In genomic region chr10:120979435-120980315, GRCh38 we compare ENCODE assay signal across 10 cellular contexts.
DNase-seq lines count a peak whose midpoint lies in the region; ATAC-seq, FAIRE-seq and TF ChIP-seq lines count a peak whose summit lies in the region.
"Had no signal": no experiment of that assay in that cellular context is flagged by ENCODE, and none has a peak within 500 bp of the region (broad histone marks: within the 10 kb centered on the region; RNA-seq: fewer than 3 reads in every experiment).

No MANE protein-coding gene starts in this region.

- H3K4me2 ChIP-seq in H1 (ENCODE audit: insufficient read depth in 1 of 2, low read depth in 2 of 2, low read length in 2 of 2): peak overlapping the region; percentile 81 to 93

- H3K27me3 ChIP-seq in H1 (replicated peaks in 1 of 4; ENCODE audit: control insufficient read depth in 3 of 4, extremely low read depth in 1 of 4, insufficient read depth in 3 of 4, low read length in 3 of 4): peaks cover 2 to 21% (median 20%) of the 10 kb centered on the region in 4 experiments
- no peaks in the 10 kb centered on the region for H3K27me3 ChIP-seq in muscle layer of duodenum (ENCODE audit: low read depth, low read length)

- TF ChIP-seq EP300 in H1 (IDR thresholded peaks at IDR 0.05; ENCODE audit: borderline replicate concordance in 1 of 2, low read depth in 2 of 2, low read length in 2 of 2): no peak

- DNase-seq in HEK293T (ENCODE audit: extremely low spot score) (peak; percentile 82), NCI-H526 (lab: John Stamatoyannopoulos, UW) (peak; percentile 34 to 87), H1 (ENCODE audit: low read depth in 1 of 2, low spot score in 2 of 2) (peak in 1 of 2 experiments; percentile 74), type B pancreatic cell (ENCODE audit: extremely low spot score, unreplicated experiment) (peak; percentile 82), KG1 (lab: John Stamatoyannopoulos, UW) (no peak), GM19238 (ENCODE audit: insufficient read length, low spot score) (no peak)

- H3K4me1 ChIP-seq in H1 (replicated peaks in 1 of 4; ENCODE audit: control insufficient read depth in 3 of 4, insufficient read depth in 4 of 4, low read length in 3 of 4) (peaks cover 15 to 27% (median 19%) of the 10 kb centered on the region in 4 experiments), muscle layer of duodenum (ENCODE audit: control insufficient read depth in 1 of 2, insufficient read depth in 2 of 2, low read length in 2 of 2) (peaks cover 0 to 12% of the 10 kb centered on the region in 2 donors)

- no peak for TF ChIP-seq RAD21 in H1 (IDR thresholded peaks at IDR 0.05 in 1 of 2, conservative IDR thresholded peaks at IDR 0.05 in 1 of 2; ENCODE audit: low read depth in 2 of 2, low read length in 2 of 2)

- no peak overlapping the region for H2AK5ac ChIP-seq in H1 (ENCODE audit: low read depth, low read length)

- peak overlapping the region; percentile 63; the same call in 1 of the 2 replicates for H2BK5ac ChIP-seq in H1 (ENCODE audit: low read depth, low read length)

- 6% methylated on average over 36 of the region's 69 CpGs; no CpG with 5 or more reads in 1 of the 2 experiments for WGBS in H1 (ENCODE audit: extremely low coverage in 1 of 2, insufficient coverage in 1 of 2, insufficient read length in 1 of 2, insufficient replicate concordance in 2 of 2, low coverage in 1 of 2, low lambda C conversion rate in 2 of 2, missing lambda C conversion rate in 1 of 2), 2 experiments

- no peak overlapping the region for H3K56ac ChIP-seq in H1 (replicated peaks; ENCODE audit: insufficient read length, low read depth, low read length)

- peak overlapping the region; percentile 85; the same call in 1 of the 2 replicates for H2AFZ ChIP-seq in H1 (ENCODE audit: low read length)

- no peak overlapping the region for H2BK120ac ChIP-seq in H1 (replicated peaks; ENCODE audit: low read depth, low read length)

- TF ChIP-seq CTCF in H1 (IDR thresholded peaks at IDR 0.05; ENCODE audit: control extremely low read depth in 1 of 3, insufficient read depth in 1 of 3, low read depth in 1 of 3, low read length in 3 of 3) (no peak), type B pancreatic cell (conservative IDR thresholded peaks at IDR 0.05) (peak; percentile 20)

- H3K18ac ChIP-seq in H1 (ENCODE audit: extremely low read depth, low read length): 0 out of 2 replicates have a peak overlapping the region, but pooled peaks have one; percentile 4

- H3K4ac ChIP-seq in H1 (replicated peaks; ENCODE audit: insufficient read length, low read depth, low read length): no peak overlapping the region

- ATAC-seq in GM21367 (IDR thresholded peaks at IDR 0.05; ENCODE audit: unreplicated experiment): no peak

- H2BK12ac ChIP-seq in H1 (ENCODE audit: low read depth, low read length): peak overlapping the region; percentile 76; the same call in 1 of the 2 replicates

- peaks cover 18% of the 10 kb centered on the region for H3K9me3 Mint-ChIP-seq in type B pancreatic cell

- H3K27ac ChIP-seq in H1 (ENCODE audit: low read depth, low read length): no peak overlapping the region
- H3K27ac ChIP-seq in muscle layer of duodenum (ENCODE audit: low read length): no peak overlapping the region
- H3K27ac ChIP-seq: epithelial cell of prostate had no signal

- no peaks in the 10 kb centered on the region for H4K20me1 ChIP-seq in H1 (replicated peaks in 1 of 2; ENCODE audit: control insufficient read depth in 1 of 2, insufficient read depth in 2 of 2, low read length in 2 of 2)

- no peak for TF ChIP-seq POLR2A in H1 (IDR thresholded peaks at IDR 0.05; ENCODE audit: control extremely low read depth in 1 of 2, low read depth in 2 of 2, low read length in 2 of 2)

- H3K36me3 Mint-ChIP-seq in type B pancreatic cell: peaks cover 15% of the 10 kb centered on the region
- H3K36me3 Mint-ChIP-seq: IgD-negative memory B cell had no signal

- H3K4me3 ChIP-seq in H1 (ENCODE audit: extremely low read depth in 1 of 4, insufficient read depth in 2 of 4, low read depth in 3 of 4, low read length in 4 of 4) (peak overlapping the region; percentile 26 to 53 (median 46)), muscle layer of duodenum (ENCODE audit: low read depth in 1 of 2, low read length in 2 of 2) (peak overlapping the region; percentile 28 to 61)

- H3K23me2 ChIP-seq in H1 (ENCODE audit: low read depth, low read length): peaks cover 5% of the 10 kb centered on the region

- H2BK15ac ChIP-seq in H1 (ENCODE audit: low read length): peak overlapping the region; percentile 40; the same call in 1 of the 2 replicates

- peaks cover 59% of the 10 kb centered on the region for H3K4me1 Mint-ChIP-seq in type B pancreatic cell (ENCODE audit: unreplicated experiment)

- H3K27ac Mint-ChIP-seq in type B pancreatic cell: peak overlapping the region; percentile 92
- H3K27ac Mint-ChIP-seq: IgD-negative memory B cell had no signal

- H2BK20ac ChIP-seq in H1 (ENCODE audit: low read length): peak overlapping the region; percentile 1; the same call in 1 of the 2 replicates

- peak overlapping the region; percentile 88 for H3K4me3 Mint-ChIP-seq in type B pancreatic cell

- CTCF ChIA-PET in HEK293T (lab: Yijun Ruan, JAX): interaction anchor here (0.9 kb wide), 1 partner anchor 90 kb away, joined by 3 read pairs; no protein-coding TSS in a partner anchor
- CTCF ChIA-PET in H1 (lab: Charles Lee; ENCODE audit: partially characterized antibody): interaction anchor here (0.6 to 0.9 kb wide), 4 partner anchors 16 to 629 kb away, joined by 3 to 4 read pairs (median 3); no protein-coding TSS in a partner anchor

- H3K14ac ChIP-seq in H1 (ENCODE audit: insufficient read length): no peak overlapping the region

- peak; percentile 7 for FAIRE-seq in H1 (lab: Jason Lieb, UNC)

- no peak overlapping the region for H4K91ac ChIP-seq in H1 (replicated peaks; ENCODE audit: insufficient read length, low read length)

- H3K9ac ChIP-seq in H1 (replicated peaks in 1 of 4; ENCODE audit: extremely low read depth in 1 of 4, low read depth in 3 of 4, low read length in 3 of 4): no peak overlapping the region

- no peaks in the 10 kb centered on the region for H3K36me3 ChIP-seq in H1 (ENCODE audit: control insufficient read depth in 2 of 4, insufficient read depth in 4 of 4, low read length in 3 of 4)
- no peaks in the 10 kb centered on the region for H3K36me3 ChIP-seq in muscle layer of duodenum (ENCODE audit: control insufficient read depth in 1 of 2, insufficient read depth in 2 of 2, low read length in 2 of 2)

- H3K79me2 ChIP-seq in H1 (ENCODE audit: control insufficient read depth in 1 of 2, insufficient read depth in 2 of 2, low read length in 2 of 2): no peaks in the 10 kb centered on the region

- POLR2A ChIA-PET in HEK293T (lab: Yijun Ruan, JAX): interaction anchor here (0.6 to 3.0 kb wide), 12 partner anchors 9 to 284 kb away, joined by 3 to 27 read pairs (median 4); no protein-coding TSS in a partner anchor
- POLR2A ChIA-PET in H1 (lab: Charles Lee; ENCODE audit: partially characterized antibody): interaction anchor here (1.1 to 1.8 kb wide), 3 partner anchors 8 to 16 kb away, joined by 3 to 5 read pairs (median 4); no protein-coding TSS in a partner anchor

- H4K5ac ChIP-seq in H1 (ENCODE audit: insufficient read length, low read depth, low read length): no peak overlapping the region

- H3K23ac ChIP-seq in H1 (ENCODE audit: insufficient read length): no peak overlapping the region

- H3K27me3 Mint-ChIP-seq in type B pancreatic cell: no peaks in the 10 kb centered on the region

- no peaks in the 10 kb centered on the region for H3K79me1 ChIP-seq in H1 (ENCODE audit: low read depth, low read length)

- H3K9me3 ChIP-seq in H1 (ENCODE audit: insufficient read depth in 2 of 2, low read depth in 1 of 2, low read length in 1 of 2): peaks cover 0 to 3% of the 10 kb centered on the region in 2 experiments; a peak in 1 of 4 replicates
- peaks cover 0 to 3% of the 10 kb centered on the region in 2 donors for H3K9me3 ChIP-seq in muscle layer of duodenum (ENCODE audit: control insufficient read depth in 1 of 2, low read length in 2 of 2)

- H4K8ac ChIP-seq in H1 (ENCODE audit: extremely low read depth, insufficient read depth, low read length): peak overlapping the region; percentile 74

TF ChIP-seq in HEK293T, 16 proteins besides CTCF, POLR2A, EP300 and RAD21 (continues in another document):
- peak; percentile 30; the same call in 1 of the 2 replicates for TF ChIP-seq FOXM1 (IDR thresholded peaks at IDR 0.05; ENCODE audit: borderline replicate concordance)
- no peak for TF ChIP-seq SP1 (IDR thresholded peaks at IDR 0.05)
- TF ChIP-seq TARDBP (IDR thresholded peaks at IDR 0.05): no peak
- TF ChIP-seq CTBP1 (IDR thresholded peaks at IDR 0.05; ENCODE audit: borderline replicate concordance): peak; percentile 52; the same call in 1 of the 2 replicates
- TF ChIP-seq HDGF (IDR thresholded peaks at IDR 0.05; ENCODE audit: borderline replicate concordance): no peak
- TF ChIP-seq LEF1 (IDR thresholded peaks at IDR 0.05; ENCODE audit: borderline replicate concordance): no peak
- TF ChIP-seq BHLHE40 (IDR thresholded peaks at IDR 0.05; ENCODE audit: borderline replicate concordance): no peak
- peak; percentile 82 for TF ChIP-seq L3MBTL2 (conservative IDR thresholded peaks at IDR 0.05)
- no peak for TF ChIP-seq ZNF384 (IDR thresholded peaks at IDR 0.05)

TF ChIP-seq in H1, 55 proteins besides CTCF, POLR2A, EP300 and RAD21 (continues in another document):
- peak; percentile 87 for TF ChIP-seq MAX (IDR thresholded peaks at IDR 0.05)
- TF ChIP-seq ZNF274 (IDR thresholded peaks at IDR 0.05; ENCODE audit: borderline replicate concordance, extremely low read depth, low read length): no peak
- no peak for TF ChIP-seq BRCA1 (IDR thresholded peaks at IDR 0.05; ENCODE audit: low read depth, low read length)
- no peak; the same call in 1 of the 2 replicates for TF ChIP-seq SUZ12 (IDR thresholded peaks at IDR 0.05; ENCODE audit: low read length)
- TF ChIP-seq TAF1 (IDR thresholded peaks at IDR 0.05; ENCODE audit: low read depth, low read length): peak; percentile 34; the same call in 1 of the 2 replicates
- TF ChIP-seq SIX5 (IDR thresholded peaks at IDR 0.05; ENCODE audit: low read depth, low read length): no peak
- no peak for TF ChIP-seq JUN (IDR thresholded peaks at IDR 0.05; ENCODE audit: low read depth, low read length)
- no peak for TF ChIP-seq HDAC6 (IDR thresholded peaks at IDR 0.05; ENCODE audit: low read depth, low read length)
- TF ChIP-seq JUND (IDR thresholded peaks at IDR 0.05; ENCODE audit: low read length): no peak
- TF ChIP-seq CBX5 (IDR thresholded peaks at IDR 0.05; ENCODE audit: low read depth, low read length): no peak
- TF ChIP-seq CHD1 (IDR thresholded peaks at IDR 0.05; ENCODE audit: low read depth, low read length): no peak
- no peak for TF ChIP-seq RNF2 (IDR thresholded peaks at IDR 0.05; ENCODE audit: borderline replicate concordance, low read depth, low read length, missing control alignments, poor library complexity, severe bottlenecking)
- TF ChIP-seq TBP (IDR thresholded peaks at IDR 0.05; ENCODE audit: low read depth, low read length): 0 out of 2 replicates have a peak, but pooled peaks have one; percentile 37
- TF ChIP-seq GTF2F1 (IDR thresholded peaks at IDR 0.05; ENCODE audit: borderline replicate concordance, low read depth, low read length): no peak

Comparison
In these comparisons a context has a peak if more than half of its experiments do, and no peak if none do; other contexts are left out.
1. DNase-seq: peak in HEK293T (single experiment), NCI-H526 (2 of 2) and type B pancreatic cell (single experiment); none in KG1 (single experiment) and GM19238 (single experiment).